In the genomic region with DNA sequence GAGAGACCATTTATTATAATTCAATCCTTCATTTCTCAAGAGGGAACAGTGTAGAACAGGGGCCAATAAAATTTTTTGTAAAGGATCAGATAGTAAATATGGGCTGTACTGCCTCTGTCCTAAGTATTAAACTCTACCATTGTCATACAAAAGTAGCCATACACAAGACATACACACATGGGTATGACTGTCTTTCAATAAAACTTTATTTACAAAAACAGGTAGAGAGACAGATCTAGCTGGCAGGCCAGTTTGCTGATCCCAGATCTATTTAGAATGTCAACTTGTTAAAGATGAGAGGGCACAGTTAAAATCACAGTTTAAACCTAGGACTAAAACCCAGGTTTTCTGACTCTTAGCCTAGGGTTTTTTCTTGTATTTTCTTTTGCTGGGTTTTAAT, we compare ENCODE assay signal across 18 cellular contexts. TPM values are rescaled to one million over a fixed set of nuclear protein-coding genes. Genes with fewer than 3 reads are reported as not detected.
DNase-seq lines count a peak whose midpoint lies in the region; ATAC-seq, FAIRE-seq and TF ChIP-seq lines count a peak whose summit lies in the region.
"Had no signal": no experiment of that assay in that cellular context is flagged by ENCODE, and none has a peak within 500 bp of the region (broad histone marks: within the 10 kb centered on the region; RNA-seq: fewer than 3 reads in every experiment).

No MANE protein-coding gene starts in this region.

- H2AFZ ChIP-seq in GM12878 (ENCODE audit: control insufficient read depth, low read depth, low read length): no peak overlapping the region

- TF ChIP-seq RAD21 in GM12878 (IDR thresholded peaks at IDR 0.05; ENCODE audit: insufficient read depth, low read depth, low read length): no peak

- peak overlapping the region; percentile 67 for H3K27ac Mint-ChIP-seq in activated T-cell treated with anti-CD3 and anti-CD28 coated beads, Interleukin-2, amount 50 U/mL, for 72 hours
- H3K27ac Mint-ChIP-seq in activated T-cell treated with anti-CD3 and anti-CD28 coated beads, Interleukin-2, amount 50 U/mL, for 24 hours: no peak overlapping the region
- peak overlapping the region; percentile 39 for H3K27ac Mint-ChIP-seq in stimulated activated effector memory CD8-positive, alpha-beta T cell treated with anti-CD3 and anti-CD28 coated beads, Interleukin-12 subunit alpha, Interleukin-12 subunit beta, amount 100 ng/mL, for 72 hours
- no peak overlapping the region for H3K27ac Mint-ChIP-seq in activated CD8-positive, alpha-beta T cell treated with anti-CD3 and anti-CD28 coated beads, Interleukin-2, amount 10 ng/mL, durations not matched to agents 7 days and 5 days
- H3K27ac Mint-ChIP-seq: T-helper 17 cell had no signal

- RAD21 ChIA-PET in GM12878 (lab: Charles Lee; ENCODE audit: unreplicated experiment): interaction anchor here (0.7 to 4.6 kb wide), 30 partner anchors 8 to 671 kb away, joined by 3 to 102 read pairs (median 4); a partner anchor contains a TSS

- peaks cover 10 to 12% of the 10 kb centered on the region in 2 experiments for H3K36me3 ChIP-seq in GM12878 (ENCODE audit: control insufficient read depth in 2 of 2, insufficient read depth in 2 of 2, low read length in 1 of 2)

- SMC1A ChIA-PET in GM12878 (lab: Charles Lee; ENCODE audit: uncharacterized antibody, unreplicated experiment): interaction anchor here (0.7 to 4.0 kb wide), 31 partner anchors 9 to 272 kb away, joined by 3 to 87 read pairs (median 4); a partner anchor contains a TSS

- H3K4me1 ChIP-seq in GM12878 (ENCODE audit: control insufficient read depth, insufficient read depth, low read length): peaks cover 2% of the 10 kb centered on the region; the same call in 1 of the 2 replicates

- intact Hi-C loops in GM12878 (cut with micrococcal nuclease; ENCODE audit: unreplicated experiment): loop anchor here (10.0 kb wide), 1 partner anchor 359 kb away; no protein-coding TSS in a partner anchor

- H3K9me3 Mint-ChIP-seq in activated T-cell treated with anti-CD3 and anti-CD28 coated beads, Interleukin-2, amount 50 U/mL, for 72 hours: no peaks in the 10 kb centered on the region
- no peaks in the 10 kb centered on the region for H3K9me3 Mint-ChIP-seq in activated T-cell treated with anti-CD3 and anti-CD28 coated beads, Interleukin-2, amount 50 U/mL, for 24 hours
- no peaks in the 10 kb centered on the region for H3K9me3 Mint-ChIP-seq in stimulated activated effector memory CD8-positive, alpha-beta T cell treated with anti-CD3 and anti-CD28 coated beads, Interleukin-12 subunit alpha, Interleukin-12 subunit beta, amount 100 ng/mL, for 72 hours
- H3K9me3 Mint-ChIP-seq in activated CD8-positive, alpha-beta T cell treated with anti-CD3 and anti-CD28 coated beads, Interleukin-2, amount 10 ng/mL, durations not matched to agents 7 days and 5 days (ENCODE audit: insufficient read depth): no peaks in the 10 kb centered on the region
- H3K9me3 Mint-ChIP-seq: CD4-positive, alpha-beta memory T cell had no signal

- POLR2A ChIA-PET in GM12878 (lab: Charles Lee): interaction anchor here (0.8 to 1.3 kb wide), 3 partner anchors 8 to 205 kb away, joined by 3 to 5 read pairs (median 5); a partner anchor contains a TSS
- POLR2A ChIA-PET in activated CD8-positive, alpha-beta T cell treated with anti-CD3 and anti-CD28 coated beads, Interleukin-2, amount 10 ng/mL, durations not matched to agents 7 days and 5 days (lab: Charles Lee): interaction anchor here (1.2 to 1.4 kb wide), 2 partner anchors 201 to 203 kb away, joined by 3 to 7 read pairs; no protein-coding TSS in a partner anchor

- no peak for DNase-seq in activated T-cell treated with anti-CD3 and anti-CD28 coated beads, Interleukin-2, amount 50 U/mL, for 72 hours
- no peak for DNase-seq in activated T-cell treated with anti-CD3 and anti-CD28 coated beads, Interleukin-2, amount 50 U/mL, for 24 hours
- DNase-seq in NAMALWA (ENCODE audit: low spot score) (peak; percentile 7), GM12878 (ENCODE audit: low read depth, low spot score) (no peak)
- no peak for DNase-seq in stimulated activated effector memory CD8-positive, alpha-beta T cell treated with anti-CD3 and anti-CD28 coated beads, Interleukin-12 subunit alpha, Interleukin-12 subunit beta, amount 100 ng/mL, for 72 hours (ENCODE audit: low spot score in 2 of 2)
- DNase-seq in activated CD8-positive, alpha-beta T cell treated with anti-CD3 and anti-CD28 coated beads, Interleukin-2, amount 10 ng/mL, durations not matched to agents 7 days and 5 days: no peak
- DNase-seq: 8988T; NCI-H1092; NCI-H1417 treated with DMSO at 0.1 percent for 48 hours; NCI-H187; NCI-H2081 treated with DMSO at 0.1 percent for 48 hours; NK-92 treated with Interleukin-12 subunit alpha and Interleukin-12 subunit beta, amount 100 ng/mL, for 24 hours; T-helper 17 cell had no signal

- H3K27me3 Mint-ChIP-seq in activated T-cell treated with anti-CD3 and anti-CD28 coated beads, Interleukin-2, amount 50 U/mL, for 72 hours (ENCODE audit: low read depth): no peaks in the 10 kb centered on the region
- no peaks in the 10 kb centered on the region for H3K27me3 Mint-ChIP-seq in activated T-cell treated with anti-CD3 and anti-CD28 coated beads, Interleukin-2, amount 50 U/mL, for 24 hours
- no peaks in the 10 kb centered on the region for H3K27me3 Mint-ChIP-seq in activated CD8-positive, alpha-beta T cell treated with anti-CD3 and anti-CD28 coated beads, Interleukin-2, amount 10 ng/mL, durations not matched to agents 7 days and 5 days (ENCODE audit: low read depth)
- H3K27me3 Mint-ChIP-seq: CD4-positive, alpha-beta memory T cell; T-helper 17 cell had no signal

- no TSS peak for BruUV-seq in GM12878 (replicated peaks; lab: Mats Ljungman, UMichigan)

- no peaks in the 10 kb centered on the region for H3K9me3 ChIP-seq in GM12878 (replicated peaks; ENCODE audit: control insufficient read depth, insufficient read depth, low read length)
- H3K9me3 ChIP-seq: BLaER1, SK-N-SH had no signal

- H3K9ac ChIP-seq in GM12878 (ENCODE audit: control insufficient read depth, insufficient read depth, low read length): no peak overlapping the region
- H3K9ac ChIP-seq: BLaER1, SK-N-SH had no signal

- H3K4me3 Mint-ChIP-seq in activated T-cell treated with anti-CD3 and anti-CD28 coated beads, Interleukin-2, amount 50 U/mL, for 72 hours: no peak overlapping the region
- H3K4me3 Mint-ChIP-seq in activated T-cell treated with anti-CD3 and anti-CD28 coated beads, Interleukin-2, amount 50 U/mL, for 24 hours: no peak overlapping the region
- H3K4me3 Mint-ChIP-seq in stimulated activated effector memory CD8-positive, alpha-beta T cell treated with anti-CD3 and anti-CD28 coated beads, Interleukin-12 subunit alpha, Interleukin-12 subunit beta, amount 100 ng/mL, for 72 hours: no peak overlapping the region
- H3K4me3 Mint-ChIP-seq in activated CD8-positive, alpha-beta T cell treated with anti-CD3 and anti-CD28 coated beads, Interleukin-2, amount 10 ng/mL, durations not matched to agents 7 days and 5 days: no peak overlapping the region
- H3K4me3 Mint-ChIP-seq: CD4-positive, alpha-beta memory T cell; T-helper 17 cell had no signal

- no peak for FAIRE-seq in GM12878 (lab: Jason Lieb, UNC)

- in situ Hi-C loops in GM12878 (cut with MboI): loop anchor here (5.0 kb wide), 1 partner anchor 201 kb away; no protein-coding TSS in a partner anchor

- no peak overlapping the region for H3K27ac ChIP-seq in GM12878 (ENCODE audit: control insufficient read depth, insufficient read depth)
- H3K27ac ChIP-seq: BLaER1 had no signal

- H4K20me1 ChIP-seq in GM12878 (ENCODE audit: control insufficient read depth, insufficient read depth): no peaks in the 10 kb centered on the region

- no peak for TF ChIP-seq CTCF in GM12878 (IDR thresholded peaks at IDR 0.05 in 2 of 3, conservative IDR thresholded peaks at IDR 0.05 in 1 of 3; ENCODE audit: control insufficient read depth in 2 of 3, extremely low read depth in 1 of 3, insufficient read depth in 1 of 3, low read depth in 3 of 3, low read length in 3 of 3)

- ATAC-seq in activated T-cell treated with anti-CD3 and anti-CD28 coated beads, Interleukin-2, amount 50 U/mL, for 72 hours (replicated peaks in 1 of 2): no peak
- ATAC-seq in GM12878 (peak; percentile 21; the same call in 2 of the 3 replicates), HG02759 (IDR thresholded peaks at IDR 0.05; ENCODE audit: unreplicated experiment) (no peak), GM19455 (IDR thresholded peaks at IDR 0.05; ENCODE audit: unreplicated experiment) (no peak)
- ATAC-seq in stimulated activated effector memory CD8-positive, alpha-beta T cell treated with anti-CD3 and anti-CD28 coated beads, Interleukin-12 subunit alpha, Interleukin-12 subunit beta, amount 100 ng/mL, for 72 hours: no peak
- no peak for ATAC-seq in activated CD8-positive, alpha-beta T cell treated with anti-CD3 and anti-CD28 coated beads, Interleukin-2, amount 10 ng/mL, durations not matched to agents 7 days and 5 days

- H3K4me2 ChIP-seq in GM12878 (ENCODE audit: control insufficient read depth, insufficient read depth): no peak overlapping the region
- H3K4me2 ChIP-seq: BLaER1, SK-N-SH had no signal

- no peaks in the 10 kb centered on the region for H3K27me3 ChIP-seq in GM12878 (replicated peaks in 1 of 2; ENCODE audit: control insufficient read depth in 2 of 2, insufficient read depth in 2 of 2, low read length in 1 of 2)
- H3K27me3 ChIP-seq: BLaER1 had no signal

- H3K36me3 Mint-ChIP-seq in activated T-cell treated with anti-CD3 and anti-CD28 coated beads, Interleukin-2, amount 50 U/mL, for 72 hours (ENCODE audit: insufficient read depth in 2 of 2): peaks cover 9 to 21% of the 10 kb centered on the region in 2 donors
- peaks cover 82% of the 10 kb centered on the region for H3K36me3 Mint-ChIP-seq in activated T-cell treated with anti-CD3 and anti-CD28 coated beads, Interleukin-2, amount 50 U/mL, for 24 hours (ENCODE audit: low read depth)
- H3K36me3 Mint-ChIP-seq in stimulated activated effector memory CD8-positive, alpha-beta T cell treated with anti-CD3 and anti-CD28 coated beads, Interleukin-12 subunit alpha, Interleukin-12 subunit beta, amount 100 ng/mL, for 72 hours: peaks cover 99% of the 10 kb centered on the region
- H3K36me3 Mint-ChIP-seq in activated CD8-positive, alpha-beta T cell treated with anti-CD3 and anti-CD28 coated beads, Interleukin-2, amount 10 ng/mL, durations not matched to agents 7 days and 5 days (ENCODE audit: low read depth): peaks cover 51% of the 10 kb centered on the region

- TF ChIP-seq POLR2A in GM12878 (IDR thresholded peaks at IDR 0.05; ENCODE audit: low read depth, low read length): no peak

- no peaks in the 10 kb centered on the region for H3K79me2 ChIP-seq in GM12878 (ENCODE audit: control insufficient read depth, insufficient read depth, low read length)

- peaks cover 11% of the 10 kb centered on the region for H3K4me1 Mint-ChIP-seq in activated T-cell treated with anti-CD3 and anti-CD28 coated beads, Interleukin-2, amount 50 U/mL, for 72 hours (ENCODE audit: low read depth)
- H3K4me1 Mint-ChIP-seq in activated T-cell treated with anti-CD3 and anti-CD28 coated beads, Interleukin-2, amount 50 U/mL, for 24 hours (ENCODE audit: low read depth): peaks cover 16% of the 10 kb centered on the region
- H3K4me1 Mint-ChIP-seq in stimulated activated effector memory CD8-positive, alpha-beta T cell treated with anti-CD3 and anti-CD28 coated beads, Interleukin-12 subunit alpha, Interleukin-12 subunit beta, amount 100 ng/mL, for 72 hours: peaks cover 14% of the 10 kb centered on the region
- H3K4me1 Mint-ChIP-seq in activated CD8-positive, alpha-beta T cell treated with anti-CD3 and anti-CD28 coated beads, Interleukin-2, amount 10 ng/mL, durations not matched to agents 7 days and 5 days (ENCODE audit: low read depth): peaks cover 14% of the 10 kb centered on the region

- TF ChIP-seq EP300 in GM12878 (IDR thresholded peaks at IDR 0.05; ENCODE audit: borderline replicate concordance in 1 of 2, control insufficient read depth in 1 of 2, low read depth in 2 of 2, low read length in 2 of 2): no peak

- CTCF ChIA-PET in GM12878 (lab: Yijun Ruan, JAX): interaction anchor here (0.6 to 9.7 kb wide), 60 partner anchors 8 to 879 kb away, joined by 3 to 176 read pairs (median 4); a partner anchor contains a TSS
- CTCF ChIA-PET in activated CD8-positive, alpha-beta T cell treated with anti-CD3 and anti-CD28 coated beads, Interleukin-2, amount 10 ng/mL, durations not matched to agents 7 days and 5 days (lab: Charles Lee): interaction anchor here (0.7 to 4.8 kb wide), 63 partner anchors 9 to 702 kb away, joined by 3 to 178 read pairs (median 4); a partner anchor contains a TSS

- no peak overlapping the region for H3K4me3 ChIP-seq in GM12878
- H3K4me3 ChIP-seq: BLaER1 had no signal

RNA-seq across cellular contexts. Expression of a gene that starts 16.7 kb away (rescaled TPM):
- total RNA-seq in activated T-cell treated with anti-CD3 and anti-CD28 coated beads, Interleukin-2, amount 50 U/mL, for 72 hours: 10 to 100 TPM; 10.1 to 12.2 TPM
- total RNA-seq in GM12878 (2013; cell fraction: nucleolus; rRNA removed): 25.0 and 27.0 TPM in 2 replicates
- total RNA-seq in GM12878 (2014; rRNA removed) (6.3 and 7.5 TPM in 2 replicates), GM12878 (2014; rRNA removed; fragmentation: Illumina TruSeq; extraction: Trizol) (4.8 and 6.9 TPM in 2 replicates), GM12878 (2021) (6.7 and 7.1 TPM in 2 replicates)
- 4.5 TPM for polyA plus RNA-seq in GM12878 (2011; ENCODE audit: low read depth)
- polyA plus RNA-seq in GM12878 (2011; rRNA removed) (10.9 and 11.7 TPM in 2 replicates), GM12878 (2014; fragmentation: Illumina TruSeq; extraction: Trizol) (5.3 and 6.8 TPM in 2 replicates), GM12878 (2014; fragmentation: Nextera tagmentation; extraction: Ambion mirVana) (1 to 10 TPM; 1.4 to 2.6 TPM), GM12878 (2014; rRNA removed) (3.4 and 4.4 TPM in 2 replicates), GM12878 (2016; fragmentation: Nextera tagmentation; extraction: Ambion mirVana) (10 to 100 TPM in 1 of 2 experiments, 1 to 10 TPM in 1; 8.3 to 10.5 TPM)
- polyA plus RNA-seq in GM12878 (2011; cell fraction: cytosol; rRNA removed): 5.9 and 7.5 TPM in 2 replicates
- 8.3 and 12.0 TPM in 2 replicates for polyA plus RNA-seq in GM12878 (2011; cell fraction: nucleus; rRNA removed)
- polyA plus RNA-seq in GM12878 (2012): 4.3 and 4.5 TPM in 2 replicates
- polyA minus RNA-seq in GM12878 (2011; rRNA and poly(A)+ RNA removed): 9.5 and 13.5 TPM in 2 replicates
- polyA minus RNA-seq in GM12878 (2011; cell fraction: cytosol; rRNA and poly(A)+ RNA removed): 3.2 and 4.7 TPM in 2 replicates
- polyA minus RNA-seq in GM12878 (2011; cell fraction: nucleus; rRNA and poly(A)+ RNA removed): 8.2 and 10.5 TPM in 2 replicates
- 1 to 10 TPM; 8.8 to 9.1 TPM for total RNA-seq in activated CD8-positive, alpha-beta T cell treated with anti-CD3 and anti-CD28 coated beads, Interleukin-2, amount 10 ng/mL, durations not matched to agents 7 days and 5 days

Comparison
In these comparisons a context has a peak if more than half of its experiments do, and no peak if none do; other contexts are left out.
1. H3K27ac Mint-ChIP-seq: peak in activated T-cell treated with anti-CD3 and anti-CD28 coated beads, Interleukin-2, amount 50 U/mL, for 72 hours (single experiment) and stimulated activated effector memory CD8-positive, alpha-beta T cell treated with anti-CD3 and anti-CD28 coated beads, Interleukin-12 subunit alpha, Interleukin-12 subunit beta, amount 100 ng/mL, for 72 hours (single experiment); none in activated T-cell treated with anti-CD3 and anti-CD28 coated beads, Interleukin-2, amount 50 U/mL, for 24 hours (single experiment) and activated CD8-positive, alpha-beta T cell treated with anti-CD3 and anti-CD28 coated beads, Interleukin-2, amount 10 ng/mL, durations not matched to agents 7 days and 5 days (single experiment).